9 cellular contexts compared by ENCODE assay signal in genomic region chr21:14687277-14687642, GRCh38.
DNase-seq lines count a peak whose midpoint lies in the region; ATAC-seq and TF ChIP-seq lines count a peak whose summit lies in the region.
"Had no signal": no experiment of that assay in that cellular context is flagged by ENCODE, and none has a peak within 500 bp of the region (broad histone marks: within the 10 kb centered on the region; RNA-seq: fewer than 3 reads in every experiment).

No MANE protein-coding gene starts in this region.

- H3K9me3 Mint-ChIP-seq in CD8-positive, alpha-beta memory T cell, result no peaks in the 10 kb centered on the region

- in situ Hi-C loops in KBM-7 (cut with MboI; ENCODE audit: low pct_unique_long_range_greater_than_20kb, low sequenced_read_pairs), result no loop called here

- DNase-seq in KBM-7, result peak; percentile 32
- peak; percentile 1 for DNase-seq in iris pigment epithelial cell (ENCODE audit: low read depth)
- DNase-seq in EL, result no peak
- DNase-seq in posterior cingulate gyrus, result no peak
- DNase-seq in suprapubic skin (ENCODE audit: low spot score in 2 of 2), result no peak
- DNase-seq in CD8-positive, alpha-beta memory T cell, result no peak
- DNase-seq: brain microvascular endothelial cell had no signal

- TF ChIP-seq CTCF in suprapubic skin (IDR thresholded peaks at IDR 0.05), result no peak

- H3K9me3 ChIP-seq in suprapubic skin, result no peaks in the 10 kb centered on the region
- H3K9me3 ChIP-seq in CD8-positive, alpha-beta memory T cell (ENCODE audit: low read length), result no peaks in the 10 kb centered on the region

- CTCF ChIA-PET in CD8-positive, alpha-beta memory T cell (lab: Charles Lee), result no interaction called here

- intact Hi-C loops in posterior cingulate gyrus (cut with DNase I), result no loop called here

- no peak overlapping the region for H3K27ac ChIP-seq in suprapubic skin
- no peak overlapping the region for H3K27ac ChIP-seq in CD8-positive, alpha-beta memory T cell (ENCODE audit: low read depth, low read length)
- H3K27ac ChIP-seq: brain microvascular endothelial cell had no signal

- peaks cover 22 to 38% (median 29%) of the 10 kb centered on the region in 3 donors for H3K4me1 Mint-ChIP-seq in CD8-positive, alpha-beta memory T cell

- no peak for TF ChIP-seq EP300 in suprapubic skin (IDR thresholded peaks at IDR 0.05)

- peaks cover 0 to 13% (median 0%) of the 10 kb centered on the region in 3 donors for H3K36me3 Mint-ChIP-seq in CD8-positive, alpha-beta memory T cell

- H3K36me3 ChIP-seq in suprapubic skin, result no peaks in the 10 kb centered on the region
- H3K36me3 ChIP-seq in CD8-positive, alpha-beta memory T cell (ENCODE audit: insufficient read depth, low read length), result no peaks in the 10 kb centered on the region
- H3K36me3 ChIP-seq: brain microvascular endothelial cell had no signal

- H3K27me3 ChIP-seq in suprapubic skin, result no peaks in the 10 kb centered on the region
- H3K27me3 ChIP-seq in CD8-positive, alpha-beta memory T cell (ENCODE audit: insufficient read depth, low read length, poor library complexity, severe bottlenecking), result no peaks in the 10 kb centered on the region
- H3K27me3 ChIP-seq: brain microvascular endothelial cell had no signal

- POLR2A ChIA-PET in CD8-positive, alpha-beta memory T cell (lab: Charles Lee), result interaction anchor here (1.0 to 1.1 kb wide), 2 partner anchors 11 to 13 kb away, joined by 3 to 4 read pairs; no protein-coding TSS in a partner anchor

- peak overlapping the region in 2 of 7 donors; percentile 15 to 72 for H3K4me3 Mint-ChIP-seq in CD8-positive, alpha-beta memory T cell

- H3K27ac Mint-ChIP-seq in CD8-positive, alpha-beta memory T cell, result peak overlapping the region in 3 of 8 donors; percentile 2 to 80 (median 44)

- ATAC-seq in GM18519 (IDR thresholded peaks at IDR 0.05; ENCODE audit: low FRiP score, unreplicated experiment) (peak; percentile 38), GM21825 (IDR thresholded peaks at IDR 0.05; ENCODE audit: unreplicated experiment) (peak; percentile 45)

- H3K4me3 ChIP-seq in suprapubic skin, result no peak overlapping the region
- H3K4me3 ChIP-seq in CD8-positive, alpha-beta memory T cell (ENCODE audit: low read length), result no peak overlapping the region

- TF ChIP-seq POLR2A in suprapubic skin (IDR thresholded peaks at IDR 0.05), result no peak

- H3K27me3 Mint-ChIP-seq in CD8-positive, alpha-beta memory T cell, result peaks cover 0 to 2% of the 10 kb centered on the region in 2 donors

- H3K4me1 ChIP-seq in suprapubic skin, result no peaks in the 10 kb centered on the region
- peaks cover 10% of the 10 kb centered on the region for H3K4me1 ChIP-seq in CD8-positive, alpha-beta memory T cell (ENCODE audit: insufficient read depth, low read length)

Comparison
In these comparisons a context has a peak if more than half of its experiments do, and no peak if none do; other contexts are left out.
1. DNase-seq: peak in KBM-7 (single experiment) and iris pigment epithelial cell (single experiment); none in EL (single experiment), posterior cingulate gyrus (0 of 10), suprapubic skin (0 of 2) and CD8-positive, alpha-beta memory T cell (0 of 5).